Comparison of ENCODE assay signal across 20 cellular contexts in the genomic region with DNA sequence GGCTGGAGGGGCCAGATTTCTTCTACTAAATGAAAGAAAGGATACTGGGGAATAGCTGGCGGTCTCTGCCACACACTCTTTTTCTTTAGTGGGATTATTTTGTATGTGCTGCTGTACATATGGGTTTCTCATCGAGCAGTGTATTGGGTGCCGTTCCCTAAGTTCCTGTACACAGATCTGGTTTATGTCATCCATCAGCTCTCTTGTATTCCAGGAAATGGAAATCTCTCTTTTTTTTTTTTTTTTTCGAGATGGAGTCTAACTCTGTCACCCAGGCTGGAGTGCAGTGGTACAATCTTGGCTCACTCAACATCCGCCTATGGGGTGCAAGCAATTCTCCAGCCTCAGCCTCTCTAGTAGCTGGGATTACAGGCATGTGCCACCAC. TPM values are rescaled to one million over a fixed set of nuclear protein-coding genes. Genes with fewer than 3 reads are reported as not detected.
"Had no signal": no experiment of that assay in that cellular context is flagged by ENCODE, and none has a peak within 500 bp of the region (broad histone marks: within the 10 kb centered on the region; RNA-seq: fewer than 3 reads in every experiment).

No MANE protein-coding gene starts in this region.

- DNase-seq: activated CD8-positive, alpha-beta memory T cell treated with anti-CD3 and anti-CD28 coated beads, Interleukin-2, amount 50 U/mL, for 4 hours; activated naive CD8-positive, alpha-beta T cell treated with anti-CD3 and anti-CD28 coated beads for 36 hours; activated T-cell treated with anti-CD3 and anti-CD28 coated beads, Interleukin-2, amount 50 U/mL, for 24 hours; foreskin melanocyte; immature natural killer cell; left lung; mammary epithelial cell; nephron progenitor cell; nucleus accumbens; small intestine; stimulated activated CD4-positive, alpha-beta T cell treated with anti-CD3 and anti-CD28 coated beads, Interleukin-15, amount 100 ng/mL, for 24 hours; stomach; T1000; testis; trophoblast cell; uterus had no signal

- H3K4me1 ChIP-seq: left lung, testis, uterus had no signal

- H3K27me3 ChIP-seq: stomach, testis, uterus had no signal

- ATAC-seq: activated T-helper 17 cell treated with anti-CD3 and anti-CD28 coated beads, Interleukin-2, amount 50 U/mL, for 72 hours; left lung; sciatic nerve; stimulated activated memory B cell treated with anti-CD40 and anti-IgM and Interleukin-4, amounts not matched to agents 10 μg/mL and 1 μg/mL and 100 μg/mL, for 72 hours; WTC11 had no signal

- H3K4me3 ChIP-seq: left lung, stomach, testis, uterus had no signal

- H3K27ac ChIP-seq: left lung, testis, uterus had no signal

- H3K36me3 ChIP-seq: left lung, stomach, uterus had no signal

- H3K9me3 ChIP-seq: testis, uterus had no signal

RNA-seq across cellular contexts. Expression of gene NID1, which starts 27.0 kb away (rescaled TPM):
- polyA plus RNA-seq: immature natural killer cell had no signal
